ENCODE assay signal across 8 cellular contexts in genomic region chr13:50126378-50127016, GRCh38.
DNase-seq lines count a peak whose midpoint lies in the region; ATAC-seq and TF ChIP-seq lines count a peak whose summit lies in the region.

No MANE protein-coding gene starts in this region.

- peaks cover 0 to 9% of the 10 kb centered on the region in 2 donors for H3K27me3 ChIP-seq in right atrium auricular region
- H3K27me3 ChIP-seq in OCI-LY3 (ENCODE audit: low read depth, low read length) = 0 out of 2 replicates have a peak, but pooled peaks cover 9% of the 10 kb centered on the region
- H3K27me3 ChIP-seq in colonic mucosa = peaks cover 32% of the 10 kb centered on the region

- H3K36me3 ChIP-seq in right atrium auricular region (no peaks in the 10 kb centered on the region), OCI-LY3 (replicated peaks; ENCODE audit: low read depth, low read length) (no peaks in the 10 kb centered on the region), colonic mucosa (no peaks in the 10 kb centered on the region)

- H3K9ac ChIP-seq in OCI-LY3 (ENCODE audit: low read length) (peak overlapping the region; percentile 86), colonic mucosa (ENCODE audit: low read depth in 2 of 2, low read length in 2 of 2) (peak overlapping the region; percentile 97 to 100)

- H3K9me3 Mint-ChIP-seq in naive B cell = no peaks in the 10 kb centered on the region

- H2AFZ ChIP-seq in OCI-LY3 (ENCODE audit: low read depth, low read length) = peak overlapping the region; percentile 49; the same call in 1 of the 2 replicates

- H3K27me3 Mint-ChIP-seq in naive B cell = peaks cover 0 to 18% (median 16%) of the 10 kb centered on the region in 3 donors

- peak overlapping the region; percentile 97 for H3K4me2 ChIP-seq in OCI-LY3 (ENCODE audit: low read length)

- peak overlapping the region; percentile 90 to 97 (median 92) for H3K4me3 Mint-ChIP-seq in naive B cell

- H3K4me3 ChIP-seq in right atrium auricular region (peak overlapping the region; percentile 78 to 91), OCI-LY3 (ENCODE audit: low read length) (peak overlapping the region; percentile 85), colonic mucosa (peak overlapping the region; percentile 67)

- H3K27ac ChIP-seq in right atrium auricular region (peak overlapping the region; percentile 98 to 100), OCI-LY3 (ENCODE audit: low read length) (peak overlapping the region; percentile 83), colonic mucosa (peak overlapping the region; percentile 98)

- H3K79me2 ChIP-seq in OCI-LY3 (ENCODE audit: low read length) = peaks cover 13% of the 10 kb centered on the region

- intact Hi-C loops in Right ventricle myocardium superior (cut with DNase I) = no loop called here
- intact Hi-C loops in colonic mucosa (cut with DNase I) = no loop called here

- H3K4me1 ChIP-seq in right atrium auricular region (peaks cover 0 to 61% of the 10 kb centered on the region in 2 donors), OCI-LY3 (ENCODE audit: low read length) (peaks cover 64% of the 10 kb centered on the region), colonic mucosa (peaks cover 29% of the 10 kb centered on the region)

- 0 out of 2 replicates have a peak, but pooled peaks cover 6% of the 10 kb centered on the region for H4K20me1 ChIP-seq in OCI-LY3 (ENCODE audit: insufficient read depth, low read length)

- peaks cover 52 to 72% (median 66%) of the 10 kb centered on the region in 3 donors for H3K4me1 Mint-ChIP-seq in naive B cell

- DNase-seq in right atrium auricular region (ENCODE audit: low spot score) = no peak
- DNase-seq in Right ventricle myocardium superior = no peak
- peak; percentile 46 for DNase-seq in colonic mucosa
- no peak for DNase-seq in naive B cell
- DNase-seq in dedifferentiated amniotic fluid mesenchymal stem cell (ENCODE audit: extremely low spot score) = no peak

- no peak for TF ChIP-seq CTCF in right atrium auricular region (IDR thresholded peaks at IDR 0.05)
- no peak for TF ChIP-seq CTCF in OCI-LY3 (IDR thresholded peaks at IDR 0.05; ENCODE audit: low read depth, low read length)
- no peak for TF ChIP-seq CTCF in colonic mucosa (IDR thresholded peaks at IDR 0.05)

- no peaks in the 10 kb centered on the region for H3K9me3 ChIP-seq in right atrium auricular region
- H3K9me3 ChIP-seq in OCI-LY3 (ENCODE audit: insufficient read depth, low read length) = no peaks in the 10 kb centered on the region
- no peaks in the 10 kb centered on the region for H3K9me3 ChIP-seq in colonic mucosa

- H3K27ac Mint-ChIP-seq in naive B cell = peak overlapping the region; percentile 94 to 99 (median 98)

- ATAC-seq in Right ventricle myocardium superior (ENCODE audit: poor library complexity) (no peak), naive B cell (ENCODE audit: low read depth in 2 of 2) (no peak), GM18498 (IDR thresholded peaks at IDR 0.05; ENCODE audit: unreplicated experiment) (no peak), HG03039 (IDR thresholded peaks at IDR 0.05; ENCODE audit: unreplicated experiment) (no peak)

- H3K36me3 Mint-ChIP-seq in naive B cell = no peaks in the 10 kb centered on the region
